In genomic region chr7:154010726-154011568, GRCh38 we compare ENCODE assay signal across 6 cellular contexts. TPM values are rescaled to one million over a fixed set of nuclear protein-coding genes. Genes with fewer than 3 reads are reported as not detected.
"Had no signal": no experiment of that assay in that cellular context is flagged by ENCODE, and none has a peak within 500 bp of the region (broad histone marks: within the 10 kb centered on the region; RNA-seq: fewer than 3 reads in every experiment).

No MANE protein-coding gene starts in this region.

RNA-seq across cellular contexts. Expression of gene DPP6, which starts 41.3 kb away (rescaled TPM):
- total RNA-seq: OCI-LY7, PC-3, PC-9, SJCRH30, SJSA1 had no signal
- polyA plus RNA-seq: SK-N-SH had no signal
